1 cellular context compared by ENCODE assay signal in the genomic region with DNA sequence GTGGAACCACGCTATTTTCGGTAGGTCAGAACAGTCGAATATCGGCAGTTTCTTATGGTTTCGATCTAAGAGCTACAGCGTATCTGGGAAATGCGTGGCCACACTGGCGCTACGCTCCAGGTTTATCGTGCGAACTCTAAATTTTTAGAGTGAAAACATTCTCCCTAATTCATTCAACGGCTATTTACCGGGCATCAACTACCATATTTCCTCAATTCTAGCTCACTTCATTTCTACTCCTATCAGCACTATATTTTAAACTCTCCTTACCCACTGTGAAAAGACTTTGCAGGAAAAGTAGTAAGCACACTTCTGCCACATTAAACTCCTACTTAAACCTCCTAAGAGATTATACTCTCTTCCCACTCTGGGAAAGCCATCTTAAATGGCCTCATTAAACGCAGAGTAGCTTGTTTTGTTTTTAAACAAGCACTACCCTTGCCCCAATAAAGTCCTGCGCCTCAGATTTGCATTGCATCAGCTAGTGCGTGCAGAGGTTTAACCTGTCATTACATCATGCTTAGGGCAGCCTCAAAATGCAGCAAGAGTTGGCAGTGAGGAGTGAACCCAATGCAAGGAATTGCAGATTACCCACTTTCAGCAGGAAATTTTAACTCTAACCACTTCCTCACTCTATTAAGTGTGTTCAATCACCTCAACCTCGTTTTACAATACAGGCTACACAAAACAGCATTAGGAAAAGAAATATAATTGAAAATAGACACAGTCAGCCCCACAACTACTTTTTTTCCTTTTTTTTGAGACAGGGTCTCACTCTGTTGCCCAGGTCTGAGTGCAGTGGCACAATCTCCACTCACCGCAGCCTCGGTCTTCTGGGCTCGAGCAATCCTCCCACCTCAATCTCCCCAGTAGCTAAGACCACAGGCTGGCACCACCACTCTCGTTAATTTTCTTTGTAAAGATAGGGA.
TF ChIP-seq lines count a peak whose summit lies in the region.

No MANE protein-coding gene starts in this region.

TF ChIP-seq in HEK293, 187 proteins besides CTCF, POLR2A, EP300 and RAD21 (continued from another document):
- TF ChIP-seq OSR2 (tag by site-specific recombination; IDR thresholded peaks at IDR 0.05), result peak; percentile 97
- no peak; the same call in 1 of the 2 replicates for TF ChIP-seq KLF8 (tag by site-specific recombination; IDR thresholded peaks at IDR 0.05)
TF ChIP-seq in HEK293: peak in this region for 63.
